In genomic region chr13:69324109-69324886, GRCh38 we compare ENCODE assay signal across 10 cellular contexts.
DNase-seq lines count a peak whose midpoint lies in the region; ATAC-seq and TF ChIP-seq lines count a peak whose summit lies in the region.
"Had no signal": no experiment of that assay in that cellular context is flagged by ENCODE, and none has a peak within 500 bp of the region (broad histone marks: within the 10 kb centered on the region; RNA-seq: fewer than 3 reads in every experiment).

No MANE protein-coding gene starts in this region.

- H3K4me3 ChIP-seq in mesenchymal stem cell (ENCODE audit: insufficient read depth in 1 of 2, low read depth in 1 of 2, low read length in 2 of 2): no peak overlapping the region

- H3K18ac ChIP-seq in mesenchymal stem cell (ENCODE audit: low read depth in 1 of 2, low read length in 2 of 2): no peak overlapping the region

- H3K14ac ChIP-seq in mesenchymal stem cell (ENCODE audit: low read length in 2 of 2): no peak overlapping the region

- no peak overlapping the region for H2BK15ac ChIP-seq in mesenchymal stem cell (ENCODE audit: low read depth, poor library complexity, severe bottlenecking)

- no peak overlapping the region for H2AFZ ChIP-seq in mesenchymal stem cell (ENCODE audit: low read depth, low read length)

- H2AK5ac ChIP-seq in mesenchymal stem cell (ENCODE audit: low read length, severe bottlenecking): no peak overlapping the region

- H3K4ac ChIP-seq in mesenchymal stem cell (ENCODE audit: low read depth in 1 of 2, low read length in 2 of 2): no peak overlapping the region

- no CpG with 5 or more reads among the region's 2 CpGs for WGBS in mesenchymal stem cell

- no peak overlapping the region for H3K23ac ChIP-seq in mesenchymal stem cell (ENCODE audit: low read length in 2 of 2)

- H4K91ac ChIP-seq in mesenchymal stem cell (ENCODE audit: low read length): no peak overlapping the region

- DNase-seq in GF-D8 (lab: John Stamatoyannopoulos, UW) (peak; percentile 25), NCI-H146 treated with DMSO at 0.1 percent for 48 hours (lab: John Stamatoyannopoulos, UW; ENCODE audit: unreplicated experiment) (peak; percentile 58), SW480 (ENCODE audit: low spot score) (peak; percentile 60), mesenchymal stem cell (peak; percentile 50), GM20000 (ENCODE audit: low spot score) (no peak)
- DNase-seq: anterior cingulate cortex, left cardiac atrium had no signal

- no peak overlapping the region for H3K27ac ChIP-seq in mesenchymal stem cell (ENCODE audit: low read length, poor library complexity, severe bottlenecking)

- no peak overlapping the region for H4K8ac ChIP-seq in mesenchymal stem cell (ENCODE audit: low read length)

- no peaks in the 10 kb centered on the region for H3K27me3 ChIP-seq in mesenchymal stem cell (ENCODE audit: control insufficient read depth in 1 of 2, insufficient read depth in 1 of 2, low read length in 2 of 2)

- H3K9me3 ChIP-seq in mesenchymal stem cell (ENCODE audit: control insufficient read depth, low read length): no peaks in the 10 kb centered on the region

- H2BK120ac ChIP-seq in mesenchymal stem cell (ENCODE audit: low read depth, low read length): no peak overlapping the region

- TF ChIP-seq POLR2A in GM18505 (IDR thresholded peaks at IDR 0.05; ENCODE audit: borderline replicate concordance, extremely low read depth, insufficient read depth, insufficient read length): no peak

- no peaks in the 10 kb centered on the region for H3K79me1 ChIP-seq in mesenchymal stem cell (replicated peaks; ENCODE audit: low read length, poor library complexity, severe bottlenecking)

- no peak overlapping the region for H3K4me2 ChIP-seq in mesenchymal stem cell (ENCODE audit: low read length, poor library complexity, severe bottlenecking)

- H2BK5ac ChIP-seq in mesenchymal stem cell (ENCODE audit: low read depth, low read length, poor library complexity, severe bottlenecking): no peak overlapping the region

- ATAC-seq in GM21723 (IDR thresholded peaks at IDR 0.05; ENCODE audit: unreplicated experiment) (no peak), HG03108 (IDR thresholded peaks at IDR 0.05; ENCODE audit: unreplicated experiment) (no peak), GM18505 (IDR thresholded peaks at IDR 0.05; ENCODE audit: unreplicated experiment) (no peak)
- ATAC-seq: left cardiac atrium had no signal

- TF ChIP-seq CTCF in GM20000 (IDR thresholded peaks at IDR 0.05; ENCODE audit: extremely low read depth, missing control alignments): no peak

- H3K4me1 ChIP-seq in mesenchymal stem cell (ENCODE audit: control insufficient read depth, insufficient read depth, low read depth, low read length): no peaks in the 10 kb centered on the region

- no peak overlapping the region for H3K9ac ChIP-seq in mesenchymal stem cell (ENCODE audit: low read length)

- no peaks in the 10 kb centered on the region for H3K36me3 ChIP-seq in mesenchymal stem cell (ENCODE audit: control insufficient read depth in 1 of 2, insufficient read depth in 2 of 2, low read depth in 1 of 2, low read length in 2 of 2)

- no peak overlapping the region for H2BK12ac ChIP-seq in mesenchymal stem cell (ENCODE audit: low read length in 2 of 2)
